9 cellular contexts compared by ENCODE assay signal in the genomic region with DNA sequence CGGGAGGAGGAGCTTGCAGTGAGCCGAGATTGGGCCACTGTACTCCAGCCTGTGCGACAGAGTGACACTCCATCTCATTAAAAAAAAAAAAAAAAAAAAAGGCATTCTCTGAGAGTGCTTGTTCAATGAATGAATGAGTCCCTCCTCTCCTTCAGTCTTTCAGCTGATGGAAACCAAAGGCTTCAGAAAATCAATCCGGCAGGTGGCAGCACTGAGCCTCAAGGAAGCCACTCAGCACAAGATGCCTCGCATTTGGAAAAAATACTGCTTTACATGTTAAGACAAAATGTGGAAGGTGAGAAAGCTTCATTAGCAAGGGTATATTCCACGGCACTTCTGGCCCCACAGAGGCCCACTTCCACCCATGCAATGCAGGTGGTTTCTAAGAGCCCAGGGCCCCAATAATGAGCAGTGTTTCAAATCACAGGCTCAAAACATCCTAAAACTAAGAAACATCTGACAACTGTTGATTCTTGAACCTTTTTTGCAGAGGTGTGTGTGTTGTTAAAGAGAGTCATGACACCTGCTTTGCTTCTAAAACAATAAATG. TPM values are rescaled to one million over a fixed set of nuclear protein-coding genes. Genes with fewer than 3 reads are reported as not detected.
DNase-seq lines count a peak whose midpoint lies in the region; ATAC-seq, FAIRE-seq and TF ChIP-seq lines count a peak whose summit lies in the region.
"Had no signal": no experiment of that assay in that cellular context is flagged by ENCODE, and none has a peak within 500 bp of the region (broad histone marks: within the 10 kb centered on the region; RNA-seq: fewer than 3 reads in every experiment).

No MANE protein-coding gene starts in this region.

- H3K4me3 ChIP-seq in prostate gland, result no peak overlapping the region
- H3K4me3 ChIP-seq: skin epidermis had no signal

- H3K9me3 Mint-ChIP-seq in activated naive CD8-positive, alpha-beta T cell treated with anti-CD3 and anti-CD28 coated beads for 36 hours, result no peaks in the 10 kb centered on the region

- no peaks in the 10 kb centered on the region for H3K27me3 Mint-ChIP-seq in activated naive CD8-positive, alpha-beta T cell treated with anti-CD3 and anti-CD28 coated beads for 36 hours

- no peaks in the 10 kb centered on the region for H3K4me1 ChIP-seq in prostate gland (replicated peaks)

- ATAC-seq in Right ventricle myocardium inferior, result peak; percentile 68
- no peak for ATAC-seq in GM19452 (IDR thresholded peaks at IDR 0.05; ENCODE audit: unreplicated experiment)

- no peaks in the 10 kb centered on the region for H3K9me3 ChIP-seq in prostate gland

- FAIRE-seq in urothelium cell line (lab: Jason Lieb, UNC), result no peak

- 25% methylated on average over 6 of the region's 6 CpGs for WGBS in prostate gland

- H3K27ac ChIP-seq in prostate gland, result no peak overlapping the region

- H3K27me3 ChIP-seq in prostate gland (replicated peaks; ENCODE audit: insufficient read depth), result no peaks in the 10 kb centered on the region

- intact Hi-C loops in Right ventricle myocardium inferior (cut with DNase I), result loop anchor here (2.0 kb wide), 2 partner anchors 82 to 90 kb away; a partner anchor contains a TSS
- intact Hi-C loops in prostate gland (cut with DNase I), result loop anchor here (2.0 to 10.0 kb wide), 2 partner anchors 82 to 192 kb away; a partner anchor contains a TSS

- peaks cover 0 to 9% of the 10 kb centered on the region in 2 donors for H3K36me3 ChIP-seq in prostate gland

- H3K27ac Mint-ChIP-seq in activated naive CD8-positive, alpha-beta T cell treated with anti-CD3 and anti-CD28 coated beads for 36 hours, result peak overlapping the region; percentile 69

- peaks cover 28% of the 10 kb centered on the region for H3K36me3 Mint-ChIP-seq in activated naive CD8-positive, alpha-beta T cell treated with anti-CD3 and anti-CD28 coated beads for 36 hours

- no peak overlapping the region for H3K4me3 Mint-ChIP-seq in activated naive CD8-positive, alpha-beta T cell treated with anti-CD3 and anti-CD28 coated beads for 36 hours

- peaks cover 35% of the 10 kb centered on the region for H3K4me1 Mint-ChIP-seq in activated naive CD8-positive, alpha-beta T cell treated with anti-CD3 and anti-CD28 coated beads for 36 hours

- no peak for TF ChIP-seq POLR2A in prostate gland (IDR thresholded peaks at IDR 0.05)

- DNase-seq in NCI-H1436 (lab: John Stamatoyannopoulos, UW) (peak; percentile 89), SW 1271 (lab: John Stamatoyannopoulos, UW) (peak; percentile 58 to 77), Right ventricle myocardium inferior (ENCODE audit: missing footprints) (peak; percentile 83), prostate gland (ENCODE audit: low spot score) (peak; percentile 87), urothelium cell line (ENCODE audit: low spot score) (peak; percentile 78)
- peak; percentile 80 for DNase-seq in activated naive CD8-positive, alpha-beta T cell treated with anti-CD3 and anti-CD28 coated beads for 36 hours

- peak; percentile 59 for TF ChIP-seq CTCF in GM12801 (IDR thresholded peaks at IDR 0.05; ENCODE audit: extremely low read depth, insufficient read length)
- peak; percentile 58 to 86 (median 84) for TF ChIP-seq CTCF in prostate gland (IDR thresholded peaks at IDR 0.05)

RNA-seq across cellular contexts. Expression of a gene that starts 33.9 kb away (rescaled TPM):
- total RNA-seq in activated naive CD8-positive, alpha-beta T cell treated with anti-CD3 and anti-CD28 coated beads for 36 hours, result 100 to 1,000 TPM; 103 to 107 TPM
- 19.5 TPM for total RNA-seq in Right ventricle myocardium inferior
- 10 to 100 TPM in 1 of 2 donors, 1 to 10 TPM in 1; 5.2 to 15.2 TPM for total RNA-seq in prostate gland

RNA-seq across cellular contexts. Expression of a gene that starts 52.1 kb away (rescaled TPM):
- 10 to 100 TPM; 35.3 to 38.1 TPM for total RNA-seq in activated naive CD8-positive, alpha-beta T cell treated with anti-CD3 and anti-CD28 coated beads for 36 hours
- total RNA-seq in Right ventricle myocardium inferior (15.1 TPM), prostate gland (10 to 100 TPM; 14.1 to 31.4 TPM)
